ENCODE assay signal across 29 cellular contexts in the genomic region with DNA sequence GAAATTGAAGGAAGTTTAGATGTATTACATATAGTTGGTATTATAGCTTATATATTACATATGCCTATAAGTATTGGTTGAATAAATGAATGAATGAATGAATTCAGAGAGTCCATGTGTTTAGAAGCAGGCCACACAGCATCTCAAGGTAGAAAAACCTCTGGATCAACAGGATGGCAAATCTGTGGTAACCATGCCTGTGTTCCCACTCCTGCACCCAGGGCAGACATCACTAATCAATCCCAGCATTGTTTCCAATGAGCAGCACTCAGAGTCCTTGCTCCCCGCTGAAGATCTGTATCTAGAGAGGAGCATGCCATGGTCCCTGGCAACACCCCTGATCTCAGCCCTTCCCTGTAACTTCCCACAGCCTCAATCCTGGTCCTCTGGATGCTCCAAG. TPM values are rescaled to one million over a fixed set of nuclear protein-coding genes. Genes with fewer than 3 reads are reported as not detected.
DNase-seq lines count a peak whose midpoint lies in the region; ATAC-seq, FAIRE-seq and TF ChIP-seq lines count a peak whose summit lies in the region.
"Had no signal": no experiment of that assay in that cellular context is flagged by ENCODE, and none has a peak within 500 bp of the region (broad histone marks: within the 10 kb centered on the region; RNA-seq: fewer than 3 reads in every experiment).

No MANE protein-coding gene starts in this region.

- H3K4me1 Mint-ChIP-seq in Calu3 (ENCODE audit: low read depth, unreplicated experiment) = peaks cover 18% of the 10 kb centered on the region
- H3K4me1 Mint-ChIP-seq: CD4-positive, CD25-positive, alpha-beta regulatory T cell; T-cell had no signal

- H3K9me3 ChIP-seq in IMR-90 (ENCODE audit: control insufficient read depth, insufficient read depth, low read length) (0 out of 2 replicates have a peak, but pooled peaks cover 2% of the 10 kb centered on the region), K562 (replicated peaks; ENCODE audit: control insufficient read depth, insufficient read depth, low read depth, low read length) (no peaks in the 10 kb centered on the region), spleen (no peaks in the 10 kb centered on the region)

- no peak for ATAC-seq in IMR-90 (ENCODE audit: low read depth)
- ATAC-seq in K562 = no peak
- ATAC-seq in HG02870 (IDR thresholded peaks at IDR 0.05; ENCODE audit: unreplicated experiment) = no peak
- ATAC-seq: Right ventricle myocardium inferior, T-cell had no signal

- H3K79me2 ChIP-seq in K562 (ENCODE audit: control insufficient read depth, insufficient read depth, low read length) (no peaks in the 10 kb centered on the region), mesendoderm (ENCODE audit: control insufficient read depth, insufficient read depth, low read length) (no peaks in the 10 kb centered on the region)

- no peaks in the 10 kb centered on the region for H4K20me1 ChIP-seq in IMR-90 (ENCODE audit: insufficient read depth, low read length)
- H4K20me1 ChIP-seq in K562 (replicated peaks; ENCODE audit: control insufficient read depth, insufficient read depth, low read length) = no peaks in the 10 kb centered on the region; the same call in 1 of the 2 replicates
- H4K20me1 ChIP-seq: BLaER1 had no signal

- no peak overlapping the region for H4K91ac ChIP-seq in IMR-90 (ENCODE audit: insufficient read depth, low read depth, low read length)

- peaks cover 7% of the 10 kb centered on the region; the same call in 1 of the 2 replicates for H3K36me3 ChIP-seq in IMR-90 (ENCODE audit: control insufficient read depth, insufficient read depth, low read length)
- no peaks in the 10 kb centered on the region for H3K36me3 ChIP-seq in K562 (ENCODE audit: control insufficient read depth, insufficient read depth, low read length)
- H3K36me3 ChIP-seq in mesendoderm (ENCODE audit: control insufficient read depth, insufficient read depth, low read length) = no peaks in the 10 kb centered on the region
- no peaks in the 10 kb centered on the region for H3K36me3 ChIP-seq in spleen
- H3K36me3 ChIP-seq: BLaER1, SJCRH30 had no signal

- H3K27me3 ChIP-seq in IMR-90 (ENCODE audit: control insufficient read depth, insufficient read depth, low read length) (no peaks in the 10 kb centered on the region), K562 (ENCODE audit: control insufficient read depth in 2 of 2, insufficient read depth in 2 of 2, low read length in 2 of 2) (no peaks in the 10 kb centered on the region), mesendoderm (ENCODE audit: insufficient read depth, low read length, poor library complexity) (no peaks in the 10 kb centered on the region), spleen (replicated peaks in 1 of 7) (no peaks in the 10 kb centered on the region)
- H3K27me3 ChIP-seq: BLaER1, SJCRH30 had no signal

- no peak overlapping the region for H3K9ac ChIP-seq in IMR-90 (ENCODE audit: low read depth, low read length)
- H3K9ac ChIP-seq in K562 (ENCODE audit: insufficient read depth in 1 of 2, low read depth in 2 of 2, low read length in 2 of 2) = no peak overlapping the region
- no peak overlapping the region for H3K9ac ChIP-seq in mesendoderm (ENCODE audit: low read length)
- H3K9ac ChIP-seq: BLaER1, GM23248 had no signal

- WGBS in IMR-90 (ENCODE audit: extremely low coverage in 2 of 2, insufficient read length in 1 of 2), 2 experiments = no CpG with 5 or more reads among the region's 1 CpG
- WGBS in K562 (ENCODE audit: insufficient coverage, low coverage, missing lambda C conversion rate) = 20% methylated on average over 1 of the region's 1 CpG
- WGBS in mesendoderm (ENCODE audit: extremely low coverage, insufficient coverage, low lambda C conversion rate) = no CpG with 5 or more reads among the region's 1 CpG
- WGBS in spleen, 5 donors = 67 to 91% (median 78%) methylated on average over 1 of the region's 1 CpG

- peak overlapping the region; percentile 17 for H3K27ac Mint-ChIP-seq in Calu3 (ENCODE audit: unreplicated experiment)
- H3K27ac Mint-ChIP-seq: CD4-positive, CD25-positive, alpha-beta regulatory T cell; H9; HFFc6; T-cell had no signal

- CTCF ChIA-PET in Calu3 (lab: Charles Lee) = interaction anchor here (1.0 kb wide), 1 partner anchor 95 kb away, joined by 3 read pairs; no protein-coding TSS in a partner anchor
- CTCF ChIA-PET in IMR-90 (lab: Yijun Ruan, JAX) = no interaction called here
- CTCF ChIA-PET in K562 (lab: Yijun Ruan, JAX; ENCODE audit: low intra/inter-chr PET ratio) = no interaction called here

- H3K36me3 Mint-ChIP-seq in Calu3 (ENCODE audit: insufficient read depth, unreplicated experiment) = peaks cover 82% of the 10 kb centered on the region
- H3K36me3 Mint-ChIP-seq: CD4-positive, CD25-positive, alpha-beta regulatory T cell; T-cell had no signal

- H3K79me1 ChIP-seq in IMR-90 (ENCODE audit: low read depth in 1 of 2, low read length in 2 of 2) (no peaks in the 10 kb centered on the region), mesendoderm (ENCODE audit: low read length) (no peaks in the 10 kb centered on the region)

- no peak for FAIRE-seq in K562 (lab: Jason Lieb, UNC)
- FAIRE-seq: A204.1, D721Med, GM12892 had no signal

- H2BK20ac ChIP-seq in IMR-90 (ENCODE audit: low read depth, low read length) = no peak overlapping the region

- H2AK5ac ChIP-seq in IMR-90 (ENCODE audit: low read depth, low read length) (no peak overlapping the region), mesendoderm (ENCODE audit: low read length) (no peak overlapping the region)

- no peak overlapping the region for H3K4me2 ChIP-seq in IMR-90 (ENCODE audit: low read depth, low read length)
- no peak overlapping the region for H3K4me2 ChIP-seq in K562 (ENCODE audit: insufficient read depth, low read length)
- H3K4me2 ChIP-seq in mesendoderm (ENCODE audit: low read length) = no peak overlapping the region
- H3K4me2 ChIP-seq: BLaER1 had no signal

- no peak overlapping the region for H3K4ac ChIP-seq in IMR-90 (ENCODE audit: low read depth, low read length)
- H3K4ac ChIP-seq in mesendoderm (ENCODE audit: low read depth, low read length) = no peak overlapping the region

- H3K9me1 ChIP-seq in IMR-90 (ENCODE audit: insufficient read depth, low read length) = peaks cover 11% of the 10 kb centered on the region
- no peaks in the 10 kb centered on the region for H3K9me1 ChIP-seq in K562 (ENCODE audit: control insufficient read depth, insufficient read depth, low read length)

- intact Hi-C loops in Calu3 (cut with micrococcal nuclease; ENCODE audit: unreplicated experiment) (no loop called here), IMR-90 (cut with micrococcal nuclease) (no loop called here), K562 (cut with micrococcal nuclease) (no loop called here), spleen (cut with DNase I; ENCODE audit: low total_unique reads) (no loop called here)

- H2BK5ac ChIP-seq in IMR-90 (ENCODE audit: low read depth, low read length, poor library complexity, severe bottlenecking) (no peak overlapping the region), mesendoderm (ENCODE audit: low read length) (no peak overlapping the region)

- in situ Hi-C loops in IMR-90 (cut with MboI; ENCODE audit: low sequenced_read_pairs) = no loop called here
- in situ Hi-C loops in K562 (cut with MboI) = no loop called here

- H3K27ac ChIP-seq in IMR-90 (ENCODE audit: insufficient read depth, low read length) = no peak overlapping the region
- H3K27ac ChIP-seq in K562 (ENCODE audit: extremely low read depth, low read depth, low read length) = no peak overlapping the region
- H3K27ac ChIP-seq in mesendoderm (ENCODE audit: low read depth, low read length) = no peak overlapping the region
- H3K27ac ChIP-seq in spleen = no peak overlapping the region
- H3K27ac ChIP-seq: BLaER1, GM23248, SJCRH30 had no signal

- H3K27me3 Mint-ChIP-seq in Calu3 (ENCODE audit: unreplicated experiment) = no peaks in the 10 kb centered on the region

- H3K18ac ChIP-seq in IMR-90 (ENCODE audit: low read depth, low read length) (no peak overlapping the region), mesendoderm (ENCODE audit: low read length) (no peak overlapping the region)

- dilution Hi-C loops in IMR-90 (cut with HindIII; ENCODE audit: low sequenced_read_pairs, unreplicated experiment) = no loop called here

- POLR2A ChIA-PET in IMR-90 (lab: Charles Lee; ENCODE audit: unreplicated experiment) (no interaction called here), K562 (lab: Yijun Ruan, JAX) (no interaction called here)

- no peak for TF ChIP-seq EP300 in K562 (IDR thresholded peaks at IDR 0.05; ENCODE audit: low read length)

- H3K4me1 ChIP-seq in IMR-90 (ENCODE audit: control insufficient read depth, insufficient read depth, low read length) = peaks cover 3% of the 10 kb centered on the region
- H3K4me1 ChIP-seq in K562 (replicated peaks in 1 of 2; ENCODE audit: control insufficient read depth in 2 of 2, insufficient read depth in 2 of 2, low read length in 2 of 2) = peaks cover 0 to 3% of the 10 kb centered on the region in 2 experiments; a peak in 1 of 5 replicates
- no peaks in the 10 kb centered on the region for H3K4me1 ChIP-seq in mesendoderm (ENCODE audit: control insufficient read depth, low read depth, low read length)
- peaks cover 0 to 2% (median 0%) of the 10 kb centered on the region in 6 donors for H3K4me1 ChIP-seq in spleen

- H3K56ac ChIP-seq in IMR-90 (ENCODE audit: extremely low read depth, insufficient read depth, low read length) (no peak overlapping the region), mesendoderm (ENCODE audit: low read length) (no peak overlapping the region)

- H3K4me3 Mint-ChIP-seq in Calu3 (ENCODE audit: low read depth, unreplicated experiment) = no peak overlapping the region
- H3K4me3 Mint-ChIP-seq: CD4-positive, CD25-positive, alpha-beta regulatory T cell; H9; HFFc6; T-cell had no signal

- DNase-seq in Calu3 (no peak), IMR-90 (no peak), K562 (ENCODE audit: extremely low read depth in 1 of 4, low spot score in 3 of 4) (no peak), mesendoderm (no peak), cerebellar cortex (ENCODE audit: low spot score) (no peak), spleen (no peak)
- DNase-seq: CD4-positive, CD25-positive, alpha-beta regulatory T cell; DMS79 treated with DMSO at 0.1 percent for 48 hours; GF-D8; GM23248; H9; HFFc6; Karpas-422; NCI-H1092 treated with DMSO at 0.1 percent for 48 hours; NCI-H1436; NCI-H187; NCI-H2171 treated with DMSO at 0.1 percent for 48 hours; NCI-H524; NCI-H774; SJCRH30; T-cell had no signal

- no peak overlapping the region for H3K14ac ChIP-seq in IMR-90 (replicated peaks; ENCODE audit: low read depth, low read length)

- BruUV-seq in Calu3 (replicated peaks; lab: Mats Ljungman, UMichigan) = no TSS peak
- no TSS peak for BruUV-seq in IMR-90 (replicated peaks; lab: Mats Ljungman, UMichigan)
- no TSS peak for BruUV-seq in K562 (replicated peaks; lab: Mats Ljungman, UMichigan)

- H2AFZ ChIP-seq in IMR-90 (replicated peaks; ENCODE audit: low read length, poor library complexity) = no peak overlapping the region
- H2AFZ ChIP-seq in K562 (ENCODE audit: low read depth, low read length) = no peak overlapping the region
- H2AFZ ChIP-seq: GM23248 had no signal

- H3K9me3 Mint-ChIP-seq in Calu3 (ENCODE audit: low read depth, unreplicated experiment) = no peaks in the 10 kb centered on the region
- H3K9me3 Mint-ChIP-seq: CD4-positive, CD25-positive, alpha-beta regulatory T cell; H9; HFFc6; T-cell had no signal

- H2BK120ac ChIP-seq in IMR-90 (ENCODE audit: low read depth, low read length) (no peak overlapping the region), mesendoderm (ENCODE audit: low read depth, low read length) (no peak overlapping the region)

- H4K8ac ChIP-seq in IMR-90 (ENCODE audit: low read depth in 2 of 2, low read length in 2 of 2) (no peak overlapping the region), mesendoderm (ENCODE audit: low read depth, low read length) (no peak overlapping the region)

- H4K5ac ChIP-seq in IMR-90 (ENCODE audit: low read depth, low read length) = no peak overlapping the region
- no peak overlapping the region for H4K5ac ChIP-seq in mesendoderm (ENCODE audit: low read length)

- TF ChIP-seq CTCF in Calu3 (IDR thresholded peaks at IDR 0.05; ENCODE audit: unreplicated experiment) (no peak), IMR-90 (conservative IDR thresholded peaks at IDR 0.05; ENCODE audit: low read depth, low read length) (no peak), K562 (IDR thresholded peaks at IDR 0.05 in 2 of 3, conservative IDR thresholded peaks at IDR 0.05 in 1 of 3; ENCODE audit: insufficient read depth in 2 of 3, low read depth in 1 of 3, low read length in 3 of 3) (no peak), spleen (IDR thresholded peaks at IDR 0.05 in 8 of 11, conservative IDR thresholded peaks at IDR 0.05 in 3 of 11) (no peak)

- H2BK15ac ChIP-seq in IMR-90 (ENCODE audit: low read depth, low read length) (no peak overlapping the region), mesendoderm (replicated peaks; ENCODE audit: low read depth) (no peak overlapping the region)

- H2AK9ac ChIP-seq in IMR-90 (replicated peaks; ENCODE audit: low read depth, low read length, poor library complexity) = peak overlapping the region; percentile 58

- TF ChIP-seq POLR2A in IMR-90 (IDR thresholded peaks at IDR 0.05; ENCODE audit: low read depth, low read length) (no peak), K562 (conservative IDR thresholded peaks at IDR 0.05) (no peak), spleen (IDR thresholded peaks at IDR 0.05) (no peak)

- H3K4me3 ChIP-seq in IMR-90 (ENCODE audit: insufficient read depth, low read depth, low read length) = no peak overlapping the region
- no peak overlapping the region for H3K4me3 ChIP-seq in K562
- no peak overlapping the region for H3K4me3 ChIP-seq in mesendoderm (ENCODE audit: low read length)
- no peak overlapping the region for H3K4me3 ChIP-seq in spleen
- H3K4me3 ChIP-seq: BLaER1, GM23248, SJCRH30 had no signal

- TF ChIP-seq RAD21 in IMR-90 (IDR thresholded peaks at IDR 0.05; ENCODE audit: low read length) = no peak
- no peak for TF ChIP-seq RAD21 in K562 (CRISPR knock-in tag; conservative IDR thresholded peaks at IDR 0.05 in 1 of 2, IDR thresholded peaks at IDR 0.05 in 1 of 2)

- no peak overlapping the region for H3K23ac ChIP-seq in IMR-90 (ENCODE audit: low read depth, low read length)
- peak overlapping the region; percentile 45 for H3K23ac ChIP-seq in mesendoderm (ENCODE audit: low read length)

RNA-seq across cellular contexts. Expression of a gene that starts 0.9 kb away (rescaled TPM):
- total RNA-seq in Calu3 (2022) (66.2 and 67.8 TPM in 2 replicates), IMR-90 (2012; rRNA removed) (0.56 and 0.72 TPM in 2 replicates), K562 (2014; rRNA removed) (0.49 TPM in 1 of 2 replicates, not detected in the other), K562 (2014; rRNA removed; fragmentation: Illumina TruSeq; extraction: Trizol) (0.13 and 0.15 TPM in 2 replicates), K562 (2015; rRNA removed; fragmentation: Illumina TruSeq; extraction: Trizol) (0.15 TPM in 1 of 2 replicates, not detected in the other), K562 (2021) (0.09 and 0.29 TPM in 2 replicates), spleen (1 to 10 TPM; 2.3 to 6.8 (median 4.3) TPM)
- polyA plus RNA-seq in IMR-90 (2012; rRNA removed) (9.3 and 10.3 TPM in 2 replicates), K562 (2011; rRNA removed) (0.17 and 0.31 TPM in 2 replicates), K562 (2014; fragmentation: Illumina TruSeq; extraction: Trizol) (0.17 and 0.30 TPM in 2 replicates), K562 (2014; fragmentation: Nextera tagmentation; extraction: Ambion mirVana) (not detected), K562 (2014; rRNA removed) (0.50 TPM in 1 of 2 replicates, not detected in the other), spleen (1 to 10 TPM; 1.0 to 3.9 (median 3.5) TPM)
- 2.6 and 5.9 TPM in 2 replicates for polyA plus RNA-seq in IMR-90 (2012; cell fraction: cytosol; rRNA removed)
- polyA plus RNA-seq in IMR-90 (2012; cell fraction: nucleus; rRNA removed; ENCODE audit: low replicate concordance) = 70.3 and 80.1 TPM in 2 replicates
- total RNA-seq in K562 (2011; cell fraction: chromatin; rRNA removed; ENCODE audit: low replicate concordance) = 0.65 and 0.67 TPM in 2 replicates
- 0.67 and 0.79 TPM in 2 replicates for total RNA-seq in K562 (2011; cell fraction: nucleolus; rRNA removed)
- not detected in 2 replicates for total RNA-seq in K562 (2011; cell fraction: nucleoplasm; rRNA removed)
- polyA plus RNA-seq in K562 (2011; cell fraction: cytosol; rRNA removed) = 0.06 TPM in 1 of 2 replicates, not detected in the other
- polyA plus RNA-seq in K562 (2011; cell fraction: nucleus; rRNA removed) = 1.1 and 1.3 TPM in 2 replicates
- 0.25 and 2.0 TPM in 2 replicates for polyA plus RNA-seq in K562 (2012)
- polyA minus RNA-seq in K562 (2011; rRNA and poly(A)+ RNA removed) = 0.24 TPM in 1 of 2 replicates, not detected in the other
- not detected in 2 replicates for polyA minus RNA-seq in K562 (2011; cell fraction: cytosol; rRNA and poly(A)+ RNA removed)
- polyA minus RNA-seq in K562 (2011; cell fraction: nucleus; rRNA and poly(A)+ RNA removed) = 0.44 and 0.54 TPM in 2 replicates
- polyA plus RNA-seq in mesendoderm (2013, experiment 1 of 2) = 0.53 TPM
- polyA plus RNA-seq in mesendoderm (2013, experiment 2 of 2) = 0.60 TPM
- total RNA-seq: CD4-positive, CD25-positive, alpha-beta regulatory T cell had no signal
- polyA plus RNA-seq: CD4-positive, CD25-positive, alpha-beta regulatory T cell had no signal

RNA-seq across cellular contexts. Expression of a gene that starts 26.7 kb away (rescaled TPM):
- total RNA-seq in Calu3 (2022) (0.38 TPM in 1 of 2 replicates, not detected in the other), IMR-90 (2012; rRNA removed) (not detected in 2 replicates), K562 (2014; rRNA removed) (not detected in 2 replicates), K562 (2014; rRNA removed; fragmentation: Illumina TruSeq; extraction: Trizol) (not detected in 2 replicates), K562 (2015; rRNA removed; fragmentation: Illumina TruSeq; extraction: Trizol) (not detected in 2 replicates), K562 (2021) (not detected in 2 replicates), spleen (not detected)
- polyA plus RNA-seq in IMR-90 (2012; rRNA removed) (not detected in 2 replicates), K562 (2011; rRNA removed) (not detected in 2 replicates), K562 (2014; fragmentation: Illumina TruSeq; extraction: Trizol) (not detected in 2 replicates), K562 (2014; fragmentation: Nextera tagmentation; extraction: Ambion mirVana) (not detected), K562 (2014; rRNA removed) (not detected in 2 replicates), spleen (not detected)
- not detected in 2 replicates for polyA plus RNA-seq in IMR-90 (2012; cell fraction: cytosol; rRNA removed)
- not detected in 2 replicates for polyA plus RNA-seq in IMR-90 (2012; cell fraction: nucleus; rRNA removed; ENCODE audit: low replicate concordance)
- total RNA-seq in K562 (2011; cell fraction: chromatin; rRNA removed; ENCODE audit: low replicate concordance) = not detected in 2 replicates
- total RNA-seq in K562 (2011; cell fraction: nucleolus; rRNA removed) = not detected in 2 replicates
- not detected in 2 replicates for total RNA-seq in K562 (2011; cell fraction: nucleoplasm; rRNA removed)
- polyA plus RNA-seq in K562 (2011; cell fraction: cytosol; rRNA removed) = not detected in 2 replicates
- not detected in 2 replicates for polyA plus RNA-seq in K562 (2011; cell fraction: nucleus; rRNA removed)
- polyA plus RNA-seq in K562 (2012) = not detected in 2 replicates
- not detected in 2 replicates for polyA minus RNA-seq in K562 (2011; rRNA and poly(A)+ RNA removed)
- not detected in 2 replicates for polyA minus RNA-seq in K562 (2011; cell fraction: cytosol; rRNA and poly(A)+ RNA removed)
- polyA minus RNA-seq in K562 (2011; cell fraction: nucleus; rRNA and poly(A)+ RNA removed) = not detected in 2 replicates
- not detected for polyA plus RNA-seq in mesendoderm (2013, experiment 1 of 2)
- not detected for polyA plus RNA-seq in mesendoderm (2013, experiment 2 of 2)
- total RNA-seq: CD4-positive, CD25-positive, alpha-beta regulatory T cell; GM23248; H9; HFFc6; Right ventricle myocardium inferior; RPMI7951; T-cell had no signal
- polyA plus RNA-seq: AG04450; CD4-positive, CD25-positive, alpha-beta regulatory T cell; GM23248 had no signal

RNA-seq across cellular contexts. Expression of a gene that starts 28.5 kb away (rescaled TPM):
- total RNA-seq in Calu3 (2022) (176 and 215 TPM in 2 replicates), IMR-90 (2012; rRNA removed) (93.0 and 106 TPM in 2 replicates), K562 (2014; rRNA removed) (13.8 and 17.0 TPM in 2 replicates), K562 (2014; rRNA removed; fragmentation: Illumina TruSeq; extraction: Trizol) (8.3 and 9.8 TPM in 2 replicates), K562 (2015; rRNA removed; fragmentation: Illumina TruSeq; extraction: Trizol) (9.8 and 10.8 TPM in 2 replicates), K562 (2021) (13.3 and 14.5 TPM in 2 replicates), spleen (10 to 100 TPM; 10.2 to 18.4 (median 15.9) TPM)
- polyA plus RNA-seq in IMR-90 (2012; rRNA removed) (117 and 122 TPM in 2 replicates), K562 (2011; rRNA removed) (6.5 and 9.2 TPM in 2 replicates), K562 (2014; fragmentation: Illumina TruSeq; extraction: Trizol) (13.9 and 14.0 TPM in 2 replicates), K562 (2014; fragmentation: Nextera tagmentation; extraction: Ambion mirVana) (1 to 10 TPM in 1 of 2 experiments, under 1 TPM in 1; 0.89 to 1.5 TPM), K562 (2014; rRNA removed) (9.1 and 10.9 TPM in 2 replicates), spleen (1 to 10 TPM; 2.0 to 6.1 (median 3.5) TPM)
- 62.8 and 141 TPM in 2 replicates for polyA plus RNA-seq in IMR-90 (2012; cell fraction: cytosol; rRNA removed)
- polyA plus RNA-seq in IMR-90 (2012; cell fraction: nucleus; rRNA removed; ENCODE audit: low replicate concordance) = 130 and 154 TPM in 2 replicates
- total RNA-seq in K562 (2011; cell fraction: chromatin; rRNA removed; ENCODE audit: low replicate concordance) = 8.9 and 19.4 TPM in 2 replicates
- 20.8 and 21.8 TPM in 2 replicates for total RNA-seq in K562 (2011; cell fraction: nucleolus; rRNA removed)
- 16.2 and 17.5 TPM in 2 replicates for total RNA-seq in K562 (2011; cell fraction: nucleoplasm; rRNA removed)
- 11.9 and 12.0 TPM in 2 replicates for polyA plus RNA-seq in K562 (2011; cell fraction: cytosol; rRNA removed)
- polyA plus RNA-seq in K562 (2011; cell fraction: nucleus; rRNA removed) = 7.9 and 9.4 TPM in 2 replicates
- 8.0 and 21.3 TPM in 2 replicates for polyA plus RNA-seq in K562 (2012)
- polyA minus RNA-seq in K562 (2011; rRNA and poly(A)+ RNA removed) = 7.5 and 7.7 TPM in 2 replicates
- polyA minus RNA-seq in K562 (2011; cell fraction: cytosol; rRNA and poly(A)+ RNA removed) = 6.1 and 6.3 TPM in 2 replicates
- 6.3 and 8.7 TPM in 2 replicates for polyA minus RNA-seq in K562 (2011; cell fraction: nucleus; rRNA and poly(A)+ RNA removed)
- polyA plus RNA-seq in mesendoderm (2013, experiment 1 of 2) = 14.9 TPM
- 14.7 TPM for polyA plus RNA-seq in mesendoderm (2013, experiment 2 of 2)

RNA-seq across cellular contexts. Expression of a gene that starts 58.9 kb away (rescaled TPM):
- total RNA-seq in Calu3 (2022) (not detected in 2 replicates), IMR-90 (2012; rRNA removed) (under 0.01 TPM in 1 of 2 replicates, not detected in the other), K562 (2014; rRNA removed) (not detected in 2 replicates), K562 (2014; rRNA removed; fragmentation: Illumina TruSeq; extraction: Trizol) (not detected in 2 replicates), K562 (2015; rRNA removed; fragmentation: Illumina TruSeq; extraction: Trizol) (not detected in 2 replicates), K562 (2021) (not detected in 2 replicates), spleen (not detected)
- polyA plus RNA-seq in IMR-90 (2012; rRNA removed) (0.26 and 0.27 TPM in 2 replicates), K562 (2011; rRNA removed) (not detected in 2 replicates), K562 (2014; fragmentation: Illumina TruSeq; extraction: Trizol) (not detected in 2 replicates), K562 (2014; fragmentation: Nextera tagmentation; extraction: Ambion mirVana) (not detected), K562 (2014; rRNA removed) (not detected in 2 replicates), spleen (not detected)
- polyA plus RNA-seq in IMR-90 (2012; cell fraction: cytosol; rRNA removed) = 0.15 and 0.22 TPM in 2 replicates
- polyA plus RNA-seq in IMR-90 (2012; cell fraction: nucleus; rRNA removed; ENCODE audit: low replicate concordance) = 0.14 TPM in 1 of 2 replicates, not detected in the other
- not detected in 2 replicates for total RNA-seq in K562 (2011; cell fraction: chromatin; rRNA removed; ENCODE audit: low replicate concordance)
- not detected in 2 replicates for total RNA-seq in K562 (2011; cell fraction: nucleolus; rRNA removed)
- total RNA-seq in K562 (2011; cell fraction: nucleoplasm; rRNA removed) = not detected in 2 replicates
- polyA plus RNA-seq in K562 (2011; cell fraction: cytosol; rRNA removed) = not detected in 2 replicates
- not detected in 2 replicates for polyA plus RNA-seq in K562 (2011; cell fraction: nucleus; rRNA removed)
- not detected in 2 replicates for polyA plus RNA-seq in K562 (2012)
- polyA minus RNA-seq in K562 (2011; rRNA and poly(A)+ RNA removed) = not detected in 2 replicates
- not detected in 2 replicates for polyA minus RNA-seq in K562 (2011; cell fraction: cytosol; rRNA and poly(A)+ RNA removed)
- not detected in 2 replicates for polyA minus RNA-seq in K562 (2011; cell fraction: nucleus; rRNA and poly(A)+ RNA removed)
- polyA plus RNA-seq in mesendoderm (2013, experiment 1 of 2) = not detected
- polyA plus RNA-seq in mesendoderm (2013, experiment 2 of 2) = not detected
- total RNA-seq: CD4-positive, CD25-positive, alpha-beta regulatory T cell; GM23248; H9; HFFc6; Right ventricle myocardium inferior; RPMI7951; SJCRH30; T-cell had no signal
- polyA plus RNA-seq: CD4-positive, CD25-positive, alpha-beta regulatory T cell had no signal
